1 cellular context compared by ENCODE assay signal in genomic region chr18:63189817-63190216, GRCh38.
TF ChIP-seq lines count a peak whose summit lies in the region.

No MANE protein-coding gene starts in this region.

TF ChIP-seq in HEK293, 187 proteins besides CTCF, POLR2A, EP300 and RAD21 (continued from another document):
- peak; percentile 81 for TF ChIP-seq PRDM4 (tag by site-specific recombination; IDR thresholded peaks at IDR 0.05)
- TF ChIP-seq ZNF362 (tag by site-specific recombination; IDR thresholded peaks at IDR 0.05): no peak
- no peak for TF ChIP-seq YY2 (tag by site-specific recombination; IDR thresholded peaks at IDR 0.05)
- TF ChIP-seq GLIS1 (tag by site-specific recombination; IDR thresholded peaks at IDR 0.05): peak; percentile 82
- peak; percentile 73; the same call in 1 of the 2 replicates for TF ChIP-seq OVOL3 (tag by site-specific recombination; IDR thresholded peaks at IDR 0.05)
- peak; percentile 39; the same call in 1 of the 2 replicates for TF ChIP-seq ZNF391 (tag by site-specific recombination; IDR thresholded peaks at IDR 0.05; ENCODE audit: borderline replicate concordance, low read depth)
- peak; percentile 50 for TF ChIP-seq ZNF366 (tag by site-specific recombination; conservative IDR thresholded peaks at IDR 0.05)
- peak; percentile 60; the same call in 1 of the 2 replicates for TF ChIP-seq INSM2 (tag by site-specific recombination; IDR thresholded peaks at IDR 0.05)
- no peak for TF ChIP-seq ZNF169 (tag by site-specific recombination; IDR thresholded peaks at IDR 0.05)
- TF ChIP-seq ZNF596 (tag by site-specific recombination; IDR thresholded peaks at IDR 0.05): no peak
